In the genomic region with DNA sequence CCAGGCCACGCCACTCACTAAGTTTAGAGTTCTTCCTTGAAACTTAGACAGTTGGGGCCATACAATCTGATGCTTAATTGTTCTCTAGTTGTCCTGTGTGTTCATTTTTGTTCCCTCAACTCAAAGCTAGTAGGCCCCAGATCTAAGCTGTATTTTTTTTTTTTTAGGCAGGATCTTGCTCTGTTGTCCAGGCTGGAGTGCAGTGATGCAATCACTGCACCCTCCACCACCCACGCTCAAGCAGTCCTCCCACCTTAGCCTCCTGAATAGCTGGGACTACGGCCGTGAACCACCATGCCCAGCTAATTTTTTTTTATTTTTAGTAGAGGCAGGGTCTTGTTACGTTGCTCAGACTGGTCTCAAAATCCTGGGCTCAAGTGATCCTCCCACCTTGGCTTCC, we compare ENCODE assay signal across 10 cellular contexts. TPM values are rescaled to one million over a fixed set of nuclear protein-coding genes. Genes with fewer than 3 reads are reported as not detected.
DNase-seq lines count a peak whose midpoint lies in the region; ATAC-seq and TF ChIP-seq lines count a peak whose summit lies in the region.
"Had no signal": no experiment of that assay in that cellular context is flagged by ENCODE, and none has a peak within 500 bp of the region (broad histone marks: within the 10 kb centered on the region; RNA-seq: fewer than 3 reads in every experiment).

No MANE protein-coding gene starts in this region.

- H4K20me1 ChIP-seq in SK-N-SH (ENCODE audit: insufficient read depth) (peaks cover 8% of the 10 kb centered on the region; the same call in 1 of the 2 replicates), hepatocyte (ENCODE audit: insufficient read depth, poor library complexity, severe bottlenecking) (peaks cover 16% of the 10 kb centered on the region)

- H3K27ac ChIP-seq in SK-N-SH (ENCODE audit: low read depth in 2 of 2, low read length in 1 of 2) = peak overlapping the region; percentile 96 to 100
- peak overlapping the region; percentile 99 for H3K27ac ChIP-seq in hepatocyte
- peak overlapping the region; percentile 86 to 99 (median 96) for H3K27ac ChIP-seq in spleen

- peaks cover 65% of the 10 kb centered on the region for H3F3A ChIP-seq in SK-N-SH (replicated peaks; ENCODE audit: insufficient read depth)

- TF ChIP-seq POLR2A in spleen (IDR thresholded peaks at IDR 0.05) = no peak

- peaks cover 37% of the 10 kb centered on the region for H3K4me1 Mint-ChIP-seq in activated T-helper 1 cell treated with anti-CD3 and anti-CD28 coated beads, Interleukin-12 subunit alpha, Interleukin-12 subunit beta, Interleukin-2, Interleukin-4 antibody, amounts not matched to agents 30 ng/mL and 10 ng/mL and 1 ng/mL, durations not matched to agents 14 hours and 24 hours and 36 hours (ENCODE audit: low read depth)

- no peak overlapping the region for H3K4me3 Mint-ChIP-seq in activated T-helper 1 cell treated with anti-CD3 and anti-CD28 coated beads, Interleukin-12 subunit alpha, Interleukin-12 subunit beta, Interleukin-2, Interleukin-4 antibody, amounts not matched to agents 30 ng/mL and 10 ng/mL and 1 ng/mL, durations not matched to agents 14 hours and 24 hours and 36 hours

- H3K4me3 ChIP-seq in SK-N-SH (ENCODE audit: low read depth in 2 of 2, low read length in 1 of 2) = no peak overlapping the region
- no peak overlapping the region for H3K4me3 ChIP-seq in hepatocyte
- H3K4me3 ChIP-seq in spleen = peak overlapping the region in 3 of 8 donors; percentile 86 to 97 (median 89)

- H3K4me2 ChIP-seq in SK-N-SH (peak overlapping the region; percentile 88), hepatocyte (peak overlapping the region; percentile 82)

- H3K9me3 ChIP-seq in SK-N-SH (no peaks in the 10 kb centered on the region), hepatocyte (ENCODE audit: low read depth) (no peaks in the 10 kb centered on the region), spleen (no peaks in the 10 kb centered on the region)

- peaks cover 75% of the 10 kb centered on the region for H3K79me2 ChIP-seq in SK-N-SH (ENCODE audit: insufficient read depth)
- H3K79me2 ChIP-seq in hepatocyte = peaks cover 69% of the 10 kb centered on the region

- H3K9me3 Mint-ChIP-seq in activated T-helper 1 cell treated with anti-CD3 and anti-CD28 coated beads, Interleukin-12 subunit alpha, Interleukin-12 subunit beta, Interleukin-2, Interleukin-4 antibody, amounts not matched to agents 30 ng/mL and 10 ng/mL and 1 ng/mL, durations not matched to agents 14 hours and 24 hours and 36 hours = no peaks in the 10 kb centered on the region

- 80% methylated on average over 5 of the region's 5 CpGs for WGBS in SK-N-SH (ENCODE audit: low lambda C conversion rate)
- 76% methylated on average over 5 of the region's 5 CpGs for WGBS in hepatocyte (ENCODE audit: low lambda C conversion rate, missing lambda C conversion rate)
- 57 to 76% (median 62%) methylated on average over 5 of the region's 5 CpGs for WGBS in spleen, 5 donors

- intact Hi-C loops in activated T-helper 1 cell treated with anti-CD3 and anti-CD28 coated beads, Interleukin-12 subunit alpha, Interleukin-12 subunit beta, Interleukin-2, Interleukin-4 antibody, amounts not matched to agents 30 ng/mL and 10 ng/mL and 1 ng/mL, durations not matched to agents 14 hours and 24 hours and 36 hours (cut with micrococcal nuclease) = loop anchor here (2.0 kb wide), 1 partner anchor 200 kb away; a partner anchor contains a TSS
- intact Hi-C loops in spleen (cut with DNase I; ENCODE audit: low total_unique reads) = loop anchor here (10.0 kb wide), 2 partner anchors 130 to 210 kb away; no protein-coding TSS in a partner anchor

- peak overlapping the region; percentile 32 for H3K27ac Mint-ChIP-seq in activated T-helper 1 cell treated with anti-CD3 and anti-CD28 coated beads, Interleukin-12 subunit alpha, Interleukin-12 subunit beta, Interleukin-2, Interleukin-4 antibody, amounts not matched to agents 30 ng/mL and 10 ng/mL and 1 ng/mL, durations not matched to agents 14 hours and 24 hours and 36 hours

- no peak for TF ChIP-seq RAD21 in SK-N-SH (IDR thresholded peaks at IDR 0.05; ENCODE audit: low read length)

- TF ChIP-seq EP300 in SK-N-SH (IDR thresholded peaks at IDR 0.05; ENCODE audit: borderline replicate concordance in 1 of 2, low read depth in 1 of 2, low read length in 1 of 2) = no peak

- peak overlapping the region; percentile 83; the same call in 1 of the 2 replicates for H3K9ac ChIP-seq in SK-N-SH

- no peak for DNase-seq in SK-N-SH
- no peak for DNase-seq in activated T-helper 1 cell treated with anti-CD3 and anti-CD28 coated beads, Interleukin-12 subunit alpha, Interleukin-12 subunit beta, Interleukin-2, Interleukin-4 antibody, amounts not matched to agents 30 ng/mL and 10 ng/mL and 1 ng/mL, durations not matched to agents 14 hours and 24 hours and 36 hours (ENCODE audit: low spot score)
- no peak for DNase-seq in hepatocyte (ENCODE audit: low spot score)
- no peak for DNase-seq in spleen
- DNase-seq in glomerular visceral epithelial cell (ENCODE audit: extremely low spot score) = no peak
- DNase-seq in hypothalamus (lab: John Stamatoyannopoulos, UW) = no peak
- DNase-seq in central memory CD4-positive, alpha-beta T cell = no peak
- DNase-seq: 8988T, NCI-H146 had no signal

- H3K36me3 ChIP-seq in SK-N-SH (replicated peaks in 1 of 2; ENCODE audit: control insufficient read depth in 1 of 2, insufficient read depth in 2 of 2, low read length in 1 of 2) = peaks cover 39 to 40% of the 10 kb centered on the region in 2 experiments
- H3K36me3 ChIP-seq in hepatocyte (replicated peaks; ENCODE audit: insufficient read depth, low read depth) = peaks cover 4% of the 10 kb centered on the region
- H3K36me3 ChIP-seq in spleen = peaks cover 2 to 58% (median 52%) of the 10 kb centered on the region in 6 donors

- H2AFZ ChIP-seq in SK-N-SH (ENCODE audit: low read depth) (no peak overlapping the region), hepatocyte (no peak overlapping the region)

- POLR2A ChIA-PET in SK-N-SH (lab: Yijun Ruan, JAX) = interaction anchor here (0.6 kb wide), 1 partner anchor 136 kb away, joined by 3 read pairs; a partner anchor contains a TSS

- no peaks in the 10 kb centered on the region for H3K27me3 Mint-ChIP-seq in activated T-helper 1 cell treated with anti-CD3 and anti-CD28 coated beads, Interleukin-12 subunit alpha, Interleukin-12 subunit beta, Interleukin-2, Interleukin-4 antibody, amounts not matched to agents 30 ng/mL and 10 ng/mL and 1 ng/mL, durations not matched to agents 14 hours and 24 hours and 36 hours (ENCODE audit: insufficient read depth)

- H3K9me2 ChIP-seq in SK-N-SH = no peaks in the 10 kb centered on the region
- no peaks in the 10 kb centered on the region for H3K9me2 ChIP-seq in hepatocyte (replicated peaks; ENCODE audit: insufficient read depth)

- H3K27me3 ChIP-seq in SK-N-SH (ENCODE audit: insufficient read depth) (no peaks in the 10 kb centered on the region), hepatocyte (no peaks in the 10 kb centered on the region), spleen (replicated peaks in 1 of 7) (peaks cover 0 to 72% (median 0%) of the 10 kb centered on the region in 7 donors)

- H3K4me1 ChIP-seq in SK-N-SH (ENCODE audit: control insufficient read depth in 1 of 2, insufficient read depth in 2 of 2, low read depth in 1 of 2, low read length in 1 of 2) = peaks cover 36 to 66% of the 10 kb centered on the region in 2 experiments
- H3K4me1 ChIP-seq in hepatocyte (ENCODE audit: insufficient read depth) = peaks cover 46% of the 10 kb centered on the region
- peaks cover 76 to 100% (median 97%) of the 10 kb centered on the region in 6 donors for H3K4me1 ChIP-seq in spleen

- CTCF ChIA-PET in SK-N-SH (lab: Yijun Ruan, JAX) = interaction anchor here (2.5 kb wide), 1 partner anchor 131 kb away, joined by 10 read pairs; no protein-coding TSS in a partner anchor

- H3K36me3 Mint-ChIP-seq in activated T-helper 1 cell treated with anti-CD3 and anti-CD28 coated beads, Interleukin-12 subunit alpha, Interleukin-12 subunit beta, Interleukin-2, Interleukin-4 antibody, amounts not matched to agents 30 ng/mL and 10 ng/mL and 1 ng/mL, durations not matched to agents 14 hours and 24 hours and 36 hours (ENCODE audit: low read depth) = peaks cover 43% of the 10 kb centered on the region

- no peak for TF ChIP-seq CTCF in SK-N-SH (IDR thresholded peaks at IDR 0.05)
- TF ChIP-seq CTCF in hepatocyte (IDR thresholded peaks at IDR 0.05; ENCODE audit: poor library complexity) = no peak
- no peak for TF ChIP-seq CTCF in spleen (IDR thresholded peaks at IDR 0.05 in 8 of 11, conservative IDR thresholded peaks at IDR 0.05 in 3 of 11)

- ATAC-seq in SK-N-SH treated with all-trans-retinoic acid at 6 μM for 48 hours = no peak

RNA-seq across cellular contexts. Expression of a gene that starts 7.5 kb away (rescaled TPM):
- 68.3 and 92.9 TPM in 2 replicates for polyA plus RNA-seq in SK-N-SH (2012; rRNA removed)
- 86.7 and 93.2 TPM in 2 replicates for polyA plus RNA-seq in SK-N-SH (2012; cell fraction: cytosol; rRNA removed)
- 72.6 and 75.2 TPM in 2 replicates for polyA plus RNA-seq in SK-N-SH (2012; cell fraction: nucleus; rRNA removed)
- 51.4 and 55.9 TPM in 2 replicates for total RNA-seq in activated T-helper 1 cell treated with anti-CD3 and anti-CD28 coated beads, Interleukin-12 subunit alpha, Interleukin-12 subunit beta, Interleukin-2, Interleukin-4 antibody, amounts not matched to agents 30 ng/mL and 10 ng/mL and 1 ng/mL, durations not matched to agents 14 hours and 24 hours and 36 hours
- 110 and 147 TPM in 2 replicates for total RNA-seq in hepatocyte
- 168 and 188 TPM in 2 replicates for polyA plus RNA-seq in hepatocyte
- total RNA-seq in spleen = 100 to 1,000 TPM; 153 to 578 (median 224) TPM
- polyA plus RNA-seq in spleen = 10 to 100 TPM; 22.5 to 40.6 (median 22.8) TPM

RNA-seq across cellular contexts. Expression of a gene that starts 23.9 kb away (rescaled TPM):
- 0.15 and 0.20 TPM in 2 replicates for polyA plus RNA-seq in SK-N-SH (2012; rRNA removed)
- polyA plus RNA-seq in SK-N-SH (2012; cell fraction: cytosol; rRNA removed) = 0.10 and 0.13 TPM in 2 replicates
- polyA plus RNA-seq in SK-N-SH (2012; cell fraction: nucleus; rRNA removed) = 0.27 and 0.68 TPM in 2 replicates
- not detected in 2 replicates for total RNA-seq in activated T-helper 1 cell treated with anti-CD3 and anti-CD28 coated beads, Interleukin-12 subunit alpha, Interleukin-12 subunit beta, Interleukin-2, Interleukin-4 antibody, amounts not matched to agents 30 ng/mL and 10 ng/mL and 1 ng/mL, durations not matched to agents 14 hours and 24 hours and 36 hours
- total RNA-seq in hepatocyte = 36.3 and 85.7 TPM in 2 replicates
- polyA plus RNA-seq in hepatocyte = 43.6 and 52.2 TPM in 2 replicates
- total RNA-seq in spleen = 1 to 10 TPM in 1 of 7 donors, under 1 TPM in 2, not detected in 4; 0.19 to 1.2 (median 0.74) TPM
- polyA plus RNA-seq in spleen = under 1 TPM; 0.10 to 0.12 (median 0.11) TPM

RNA-seq across cellular contexts. Expression of a gene that starts 41.0 kb away (rescaled TPM):
- polyA plus RNA-seq in SK-N-SH (2012; rRNA removed) (0.71 and 1.6 TPM in 2 replicates), hepatocyte (28.4 and 30.0 TPM in 2 replicates), spleen (under 1 TPM; 0.17 to 0.22 (median 0.18) TPM)
- polyA plus RNA-seq in SK-N-SH (2012; cell fraction: cytosol; rRNA removed) = 0.97 and 0.98 TPM in 2 replicates
- 1.2 and 1.6 TPM in 2 replicates for polyA plus RNA-seq in SK-N-SH (2012; cell fraction: nucleus; rRNA removed)
- total RNA-seq in activated T-helper 1 cell treated with anti-CD3 and anti-CD28 coated beads, Interleukin-12 subunit alpha, Interleukin-12 subunit beta, Interleukin-2, Interleukin-4 antibody, amounts not matched to agents 30 ng/mL and 10 ng/mL and 1 ng/mL, durations not matched to agents 14 hours and 24 hours and 36 hours = 0.05 and 0.32 TPM in 2 replicates
- total RNA-seq in hepatocyte (21.7 and 28.6 TPM in 2 replicates), spleen (1 to 10 TPM in 6 of 7 donors, under 1 TPM in 1; 0.84 to 8.6 (median 2.0) TPM)

RNA-seq across cellular contexts. Expression of a gene that starts 49.6 kb away (rescaled TPM):
- polyA plus RNA-seq in SK-N-SH (2012; rRNA removed) = 0.10 and 0.12 TPM in 2 replicates
- polyA plus RNA-seq in SK-N-SH (2012; cell fraction: cytosol; rRNA removed) = 0.03 and 0.06 TPM in 2 replicates
- polyA plus RNA-seq in SK-N-SH (2012; cell fraction: nucleus; rRNA removed) = 0.32 and 0.73 TPM in 2 replicates
- total RNA-seq in activated T-helper 1 cell treated with anti-CD3 and anti-CD28 coated beads, Interleukin-12 subunit alpha, Interleukin-12 subunit beta, Interleukin-2, Interleukin-4 antibody, amounts not matched to agents 30 ng/mL and 10 ng/mL and 1 ng/mL, durations not matched to agents 14 hours and 24 hours and 36 hours = 0.64 and 1.3 TPM in 2 replicates
- 35.4 and 42.4 TPM in 2 replicates for total RNA-seq in hepatocyte
- 75.2 and 79.8 TPM in 2 replicates for polyA plus RNA-seq in hepatocyte
- total RNA-seq in spleen = 100 to 1,000 TPM in 3 of 7 donors, 10 to 100 TPM in 4; 49.0 to 155 (median 87.8) TPM
- polyA plus RNA-seq in spleen = 10 to 100 TPM; 14.4 to 29.2 (median 15.7) TPM

Comparison
In these comparisons a context has a peak if more than half of its experiments do, and no peak if none do; other contexts are left out.
1. RNA of a gene that starts 23.9 kb away (total RNA-seq): 36.3 to 85.7 TPM in hepatocyte; not detected in activated T-helper 1 cell treated with anti-CD3 and anti-CD28 coated beads, Interleukin-12 subunit alpha, Interleukin-12 subunit beta, Interleukin-2, Interleukin-4 antibody, amounts not matched to agents 30 ng/mL and 10 ng/mL and 1 ng/mL, durations not matched to agents 14 hours and 24 hours and 36 hours and 0.19 to 1.2 TPM in spleen; every median in the first group is over 10 times any median in the second.
2. Peak in every context shown above with its lines, with median percentiles within 50 percentile points of each other: H3K27ac ChIP-seq.